Comparison of ENCODE assay signal across 8 cellular contexts in the genomic region with DNA sequence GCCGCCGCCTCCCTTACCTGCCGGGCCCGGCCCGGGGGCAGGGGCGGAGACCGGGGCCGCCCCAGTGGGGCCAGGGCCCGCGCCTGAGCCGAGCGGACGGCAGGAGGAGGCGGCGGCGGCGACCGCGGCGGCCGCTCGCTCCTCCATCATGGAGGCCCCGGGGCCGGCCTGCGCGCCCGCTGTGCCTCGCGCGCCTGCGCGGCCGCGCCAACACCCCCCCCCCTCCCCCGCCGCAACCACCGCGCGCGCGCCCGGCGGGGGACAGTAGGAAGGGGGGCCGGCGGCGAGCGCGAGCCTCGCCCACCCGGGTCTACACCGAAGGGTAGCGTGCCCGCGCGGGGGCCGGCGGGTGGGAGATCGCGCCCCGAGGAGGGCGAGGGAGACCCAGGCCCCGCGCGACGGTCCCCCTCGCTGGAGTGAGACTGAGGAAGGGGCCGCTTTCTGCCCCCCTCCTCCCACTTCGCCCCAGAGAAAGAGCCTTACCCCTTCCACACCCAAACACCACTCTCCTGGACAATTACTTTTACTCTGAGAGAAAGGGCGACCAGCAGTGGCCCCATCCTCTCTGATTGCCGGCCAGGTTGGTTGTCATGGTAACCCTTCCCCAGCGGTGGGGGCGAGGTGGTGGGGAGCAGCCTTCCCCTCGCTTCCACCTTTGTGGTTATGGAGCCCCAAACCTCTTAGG. TPM values are rescaled to one million over a fixed set of nuclear protein-coding genes. Genes with fewer than 3 reads are reported as not detected.
DNase-seq lines count a peak whose midpoint lies in the region; ATAC-seq and TF ChIP-seq lines count a peak whose summit lies in the region.

A gene with protein sequence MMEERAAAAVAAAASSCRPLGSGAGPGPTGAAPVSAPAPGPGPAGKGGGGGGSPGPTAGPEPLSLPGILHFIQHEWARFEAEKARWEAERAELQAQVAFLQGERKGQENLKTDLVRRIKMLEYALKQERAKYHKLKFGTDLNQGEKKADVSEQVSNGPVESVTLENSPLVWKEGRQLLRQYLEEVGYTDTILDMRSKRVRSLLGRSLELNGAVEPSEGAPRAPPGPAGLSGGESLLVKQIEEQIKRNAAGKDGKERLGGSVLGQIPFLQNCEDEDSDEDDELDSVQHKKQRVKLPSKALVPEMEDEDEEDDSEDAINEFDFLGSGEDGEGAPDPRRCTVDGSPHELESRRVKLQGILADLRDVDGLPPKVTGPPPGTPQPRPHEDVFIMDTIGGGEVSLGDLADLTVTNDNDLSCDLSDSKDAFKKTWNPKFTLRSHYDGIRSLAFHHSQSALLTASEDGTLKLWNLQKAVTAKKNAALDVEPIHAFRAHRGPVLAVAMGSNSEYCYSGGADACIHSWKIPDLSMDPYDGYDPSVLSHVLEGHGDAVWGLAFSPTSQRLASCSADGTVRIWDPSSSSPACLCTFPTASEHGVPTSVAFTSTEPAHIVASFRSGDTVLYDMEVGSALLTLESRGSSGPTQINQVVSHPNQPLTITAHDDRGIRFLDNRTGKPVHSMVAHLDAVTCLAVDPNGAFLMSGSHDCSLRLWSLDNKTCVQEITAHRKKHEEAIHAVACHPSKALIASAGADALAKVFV (minus strand): TSS at position 170 of the 685 bp plus-strand sequence. CDS start 20 bp downstream, at position 150.

- peak; percentile 50 for ATAC-seq in HG02588 (IDR thresholded peaks at IDR 0.05; ENCODE audit: unreplicated experiment)

- intact Hi-C loops in stomach (cut with DNase I; ENCODE audit: low total_unique reads) = no loop called here

- peak within 1 kb of the TSS; percentile 99 for H3K4me3 ChIP-seq in GM06990 (replicated peaks; ENCODE audit: low read depth, low read length)
- H3K4me3 ChIP-seq in esophagus (ENCODE audit: low read depth in 1 of 2, low read length in 2 of 2) = peak within 1 kb of the TSS; percentile 87 to 95
- H3K4me3 ChIP-seq in muscle layer of duodenum (ENCODE audit: low read depth in 1 of 2, low read length in 2 of 2) = peak within 1 kb of the TSS; percentile 85 to 91
- peak within 1 kb of the TSS; percentile 95 to 99 (median 98) for H3K4me3 ChIP-seq in stomach

- H3K27me3 ChIP-seq in GM06990 (replicated peaks; ENCODE audit: control insufficient read depth, insufficient read depth, low read length) = no peaks in the 10 kb centered on the region
- no peaks in the 10 kb centered on the region for H3K27me3 ChIP-seq in esophagus (ENCODE audit: control insufficient read depth in 1 of 2, insufficient read depth in 2 of 2, low read length in 2 of 2)
- no peaks in the 10 kb centered on the region for H3K27me3 ChIP-seq in muscle layer of duodenum (ENCODE audit: low read depth, low read length)
- no peaks in the 10 kb centered on the region for H3K27me3 ChIP-seq in stomach

- DNase-seq in GM06990 (ENCODE audit: extremely low read depth, insufficient read length) = peak; percentile 68
- DNase-seq in NCI-H446 treated with DMSO at 0.1 percent for 48 hours (lab: John Stamatoyannopoulos, UW) = peak; percentile 26
- peak; percentile 60 for DNase-seq in activated T-cell treated with anti-CD3 and anti-CD28 coated beads for 48 hours (ENCODE audit: low read depth)
- DNase-seq in stomach = peak; percentile 67
- DNase-seq in T1000 (lab: John Stamatoyannopoulos, UW) = no peak

- TF ChIP-seq CTCF in GM06990 (IDR thresholded peaks at IDR 0.05; ENCODE audit: insufficient read depth, low read length, poor library complexity, severe bottlenecking) = no peak
- TF ChIP-seq CTCF in stomach (IDR thresholded peaks at IDR 0.05) = no peak

- no peak for TF ChIP-seq POLR2A in stomach (IDR thresholded peaks at IDR 0.05)

- no peak for TF ChIP-seq EP300 in stomach (IDR thresholded peaks at IDR 0.05)

- H3K9me3 ChIP-seq in esophagus (ENCODE audit: control insufficient read depth in 2 of 2, insufficient read depth in 1 of 2, low read depth in 1 of 2, low read length in 1 of 2) (no peaks in the 10 kb centered on the region), muscle layer of duodenum (ENCODE audit: control insufficient read depth in 1 of 2, low read length in 2 of 2) (no peaks in the 10 kb centered on the region), stomach (no peaks in the 10 kb centered on the region)

- H3K27ac ChIP-seq in esophagus (ENCODE audit: low read depth in 2 of 2, low read length in 1 of 2) = peak within 1 kb of the TSS; percentile 85 to 89
- H3K27ac ChIP-seq in muscle layer of duodenum (ENCODE audit: low read length) = peak within 1 kb of the TSS; percentile 31
- peak within 1 kb of the TSS; percentile 87 to 95 (median 89) for H3K27ac ChIP-seq in stomach

- H3K36me3 ChIP-seq in GM06990 (ENCODE audit: control insufficient read depth, insufficient read depth, low read length) = peaks cover 3% of the 10 kb centered on the region; the same call in 1 of the 2 replicates
- H3K36me3 ChIP-seq in esophagus (ENCODE audit: control insufficient read depth in 2 of 2, insufficient read depth in 2 of 2, low read length in 1 of 2) = peaks cover 0 to under 1% of the 10 kb centered on the region in 2 donors
- H3K36me3 ChIP-seq in muscle layer of duodenum (ENCODE audit: control insufficient read depth in 1 of 2, insufficient read depth in 2 of 2, low read length in 2 of 2) = peaks cover 0 to 4% of the 10 kb centered on the region in 2 donors
- H3K36me3 ChIP-seq in stomach = peaks cover 4 to 39% (median 23%) of the 10 kb centered on the region in 4 donors

- 1% methylated on average over 26 to 72 of the region's 73 CpGs for WGBS in esophagus, 2 donors
- 0 to 4% (median 1%) methylated on average over 6 to 64 of the region's 73 CpGs for WGBS in stomach, 5 donors

- H3K4me1 ChIP-seq in esophagus (ENCODE audit: control insufficient read depth in 2 of 2, insufficient read depth in 2 of 2, low read length in 1 of 2) (peaks cover 8 to 11% of the 10 kb centered on the region in 2 donors), muscle layer of duodenum (ENCODE audit: control insufficient read depth in 1 of 2, insufficient read depth in 2 of 2, low read length in 2 of 2) (peaks cover 6 to 37% of the 10 kb centered on the region in 2 donors), stomach (peaks cover 30 to 67% (median 49%) of the 10 kb centered on the region in 4 donors)

RNA-seq across cellular contexts. Expression of the gene that starts here (rescaled TPM):
- polyA plus RNA-seq in esophagus (10 to 100 TPM; 53.2 to 55.6 TPM), stomach (10 to 100 TPM; 37.1 to 43.1 (median 39.0) TPM)
- 100 to 1,000 TPM in 2 of 5 donors, 10 to 100 TPM in 3; 48.1 to 373 (median 95.6) TPM for total RNA-seq in stomach

Comparison
In these comparisons a context has a peak if more than half of its experiments do, and no peak if none do; other contexts are left out.
1. H3K27ac ChIP-seq: peak in every context shown above with its lines; median percentile 89 in stomach; 87 in esophagus; 31 in muscle layer of duodenum.